In the genomic region with DNA sequence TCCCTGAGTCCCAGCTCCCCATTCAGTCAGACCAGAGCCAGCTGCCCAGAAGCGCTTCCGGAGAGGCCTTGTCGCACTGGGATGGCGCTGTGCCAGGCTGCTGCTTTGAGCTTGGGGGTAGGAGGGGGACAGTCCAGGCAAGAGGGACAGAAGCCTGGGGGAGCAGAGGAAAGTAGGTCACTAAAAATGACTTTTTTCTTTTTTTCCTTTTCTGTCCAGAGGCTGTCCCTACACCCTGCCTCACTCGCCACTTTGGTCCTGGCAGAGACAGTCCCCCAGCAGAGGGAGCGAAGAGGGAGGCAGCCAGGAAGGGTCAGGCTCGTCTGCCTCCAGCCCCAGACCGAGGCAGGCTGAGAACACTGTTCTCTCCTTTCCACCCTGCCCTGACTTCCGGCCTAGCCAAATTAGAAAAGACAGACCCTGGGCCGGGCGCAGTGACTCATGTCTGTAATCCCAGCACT, we compare ENCODE assay signal across 8 cellular contexts. TPM values are rescaled to one million over a fixed set of nuclear protein-coding genes. Genes with fewer than 3 reads are reported as not detected.
DNase-seq lines count a peak whose midpoint lies in the region; ATAC-seq and TF ChIP-seq lines count a peak whose summit lies in the region.

No MANE protein-coding gene starts in this region.

- H3K9me3 ChIP-seq in osteoblast (ENCODE audit: low read depth, low read length): no peaks in the 10 kb centered on the region

- H3K4me1 ChIP-seq in foreskin keratinocyte (peaks cover 39% of the 10 kb centered on the region), osteoblast (ENCODE audit: insufficient read depth, low read length) (peaks cover 82% of the 10 kb centered on the region)

- H3K4me1 Mint-ChIP-seq in activated T-cell treated with anti-CD3 and anti-CD28 coated beads, Interleukin-2, amount 50 U/mL, for 72 hours (ENCODE audit: low read depth): peaks cover 27% of the 10 kb centered on the region

- no peak overlapping the region for H3K4me3 Mint-ChIP-seq in activated T-cell treated with anti-CD3 and anti-CD28 coated beads, Interleukin-2, amount 50 U/mL, for 72 hours

- H3K27ac Mint-ChIP-seq in activated T-cell treated with anti-CD3 and anti-CD28 coated beads, Interleukin-2, amount 50 U/mL, for 72 hours: no peak overlapping the region

- TF ChIP-seq CTCF in AG09319 (IDR thresholded peaks at IDR 0.05; ENCODE audit: low read depth, low read length) (peak; percentile 10), foreskin keratinocyte (conservative IDR thresholded peaks at IDR 0.05) (no peak), osteoblast (IDR thresholded peaks at IDR 0.05; ENCODE audit: extremely low read depth, low read depth, low read length) (peak; percentile 9)

- H3K36me3 Mint-ChIP-seq in activated T-cell treated with anti-CD3 and anti-CD28 coated beads, Interleukin-2, amount 50 U/mL, for 72 hours (ENCODE audit: insufficient read depth in 2 of 2): no peaks in the 10 kb centered on the region

- H3K27ac ChIP-seq in foreskin keratinocyte: peak overlapping the region; percentile 94
- peak overlapping the region; percentile 95 for H3K27ac ChIP-seq in osteoblast (ENCODE audit: low read depth, low read length)

- H3K4me3 ChIP-seq in osteoblast (ENCODE audit: insufficient read depth, low read length): no peak overlapping the region

- peak overlapping the region; percentile 16 for H3K4me2 ChIP-seq in osteoblast (ENCODE audit: insufficient read depth, low read length)

- H3K36me3 ChIP-seq in osteoblast (ENCODE audit: insufficient read depth, low read length): peaks cover 7% of the 10 kb centered on the region

- H3K27me3 Mint-ChIP-seq in activated T-cell treated with anti-CD3 and anti-CD28 coated beads, Interleukin-2, amount 50 U/mL, for 72 hours (ENCODE audit: low read depth): no peaks in the 10 kb centered on the region

- H3K27me3 ChIP-seq in foreskin keratinocyte: no peaks in the 10 kb centered on the region
- no peaks in the 10 kb centered on the region for H3K27me3 ChIP-seq in osteoblast (ENCODE audit: insufficient read depth, low read length)

- no peaks in the 10 kb centered on the region for H3K9me3 Mint-ChIP-seq in activated T-cell treated with anti-CD3 and anti-CD28 coated beads, Interleukin-2, amount 50 U/mL, for 72 hours

- H4K20me1 ChIP-seq in osteoblast (ENCODE audit: insufficient read depth, low read length): no peaks in the 10 kb centered on the region

- DNase-seq in AG09319 (ENCODE audit: extremely low read depth, low read depth) (no peak), SHP77 treated with DMSO at 0.1 percent for 48 hours (lab: John Stamatoyannopoulos, UW) (peak; percentile 63), foreskin keratinocyte (no peak), osteoblast (ENCODE audit: insufficient read length, low spot score, missing footprints) (peak; percentile 42), NCI-H2029 (lab: John Stamatoyannopoulos, UW) (no peak)
- no peak for DNase-seq in activated T-cell treated with anti-CD3 and anti-CD28 coated beads, Interleukin-2, amount 50 U/mL, for 72 hours

- no peaks in the 10 kb centered on the region for H3K79me2 ChIP-seq in osteoblast (ENCODE audit: insufficient read depth, low read length)

- ATAC-seq in foreskin keratinocyte (no peak), GM19395 (IDR thresholded peaks at IDR 0.05; ENCODE audit: unreplicated experiment) (no peak), HG02610 (IDR thresholded peaks at IDR 0.05; ENCODE audit: unreplicated experiment) (no peak)
- no peak for ATAC-seq in activated T-cell treated with anti-CD3 and anti-CD28 coated beads, Interleukin-2, amount 50 U/mL, for 72 hours (replicated peaks in 1 of 2)

- H2AFZ ChIP-seq in osteoblast (ENCODE audit: low read length): no peak overlapping the region

RNA-seq across cellular contexts. Expression of a gene that starts 15.8 kb away (rescaled TPM):
- total RNA-seq in foreskin keratinocyte: 57.9 and 65.4 TPM in 2 replicates
- polyA plus RNA-seq in foreskin keratinocyte: 59.3 and 62.8 TPM in 2 replicates
- total RNA-seq in osteoblast: 107 and 126 TPM in 2 replicates
- 10 to 100 TPM; 57.9 to 58.2 TPM for total RNA-seq in activated T-cell treated with anti-CD3 and anti-CD28 coated beads, Interleukin-2, amount 50 U/mL, for 72 hours

Comparison
In these comparisons a context has a peak if more than half of its experiments do, and no peak if none do; other contexts are left out.
1. DNase-seq: peak in SHP77 treated with DMSO at 0.1 percent for 48 hours (single experiment) and osteoblast (single experiment); none in AG09319 (single experiment), foreskin keratinocyte (0 of 2), NCI-H2029 (single experiment) and activated T-cell treated with anti-CD3 and anti-CD28 coated beads, Interleukin-2, amount 50 U/mL, for 72 hours (0 of 2).